2 cellular contexts compared by ENCODE assay signal in the genomic region with DNA sequence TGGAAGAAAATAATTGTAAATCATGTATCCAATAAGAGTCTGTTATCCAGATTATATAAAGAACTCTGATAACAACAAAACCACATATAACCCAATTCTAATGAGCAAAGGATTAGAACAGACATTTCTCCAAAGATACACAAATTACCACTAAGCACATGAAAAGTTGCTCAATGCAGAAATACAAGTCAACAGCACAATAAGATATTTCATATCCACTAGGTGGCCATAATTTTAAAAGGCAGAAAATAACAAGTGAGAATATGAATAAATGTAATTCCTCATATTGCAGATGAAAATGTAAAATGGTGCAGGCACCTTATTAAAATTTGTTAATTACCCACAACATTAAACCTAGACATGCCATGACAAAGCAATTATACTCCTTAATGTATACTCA.
TF ChIP-seq lines count a peak whose summit lies in the region.

No MANE protein-coding gene starts in this region.

TF ChIP-seq in SK-N-SH, 30 proteins besides CTCF, POLR2A, EP300 and RAD21 (continued from another document):
- TF ChIP-seq, protein P1, sequence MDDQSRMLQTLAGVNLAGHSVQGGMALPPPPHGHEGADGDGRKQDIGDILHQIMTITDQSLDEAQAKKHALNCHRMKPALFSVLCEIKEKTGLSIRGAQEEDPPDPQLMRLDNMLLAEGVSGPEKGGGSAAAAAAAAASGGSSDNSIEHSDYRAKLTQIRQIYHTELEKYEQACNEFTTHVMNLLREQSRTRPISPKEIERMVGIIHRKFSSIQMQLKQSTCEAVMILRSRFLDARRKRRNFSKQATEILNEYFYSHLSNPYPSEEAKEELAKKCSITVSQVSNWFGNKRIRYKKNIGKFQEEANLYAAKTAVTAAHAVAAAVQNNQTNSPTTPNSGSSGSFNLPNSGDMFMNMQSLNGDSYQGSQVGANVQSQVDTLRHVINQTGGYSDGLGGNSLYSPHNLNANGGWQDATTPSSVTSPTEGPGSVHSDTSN (IDR thresholded peaks at IDR 0.05) = no peak

TF ChIP-seq in SK-N-SH treated with all-trans-retinoic acid at 6 μM for 48 hours, 23 proteins besides CTCF, POLR2A, EP300 and RAD21 (continued from another document):
- TF ChIP-seq, protein P2, sequence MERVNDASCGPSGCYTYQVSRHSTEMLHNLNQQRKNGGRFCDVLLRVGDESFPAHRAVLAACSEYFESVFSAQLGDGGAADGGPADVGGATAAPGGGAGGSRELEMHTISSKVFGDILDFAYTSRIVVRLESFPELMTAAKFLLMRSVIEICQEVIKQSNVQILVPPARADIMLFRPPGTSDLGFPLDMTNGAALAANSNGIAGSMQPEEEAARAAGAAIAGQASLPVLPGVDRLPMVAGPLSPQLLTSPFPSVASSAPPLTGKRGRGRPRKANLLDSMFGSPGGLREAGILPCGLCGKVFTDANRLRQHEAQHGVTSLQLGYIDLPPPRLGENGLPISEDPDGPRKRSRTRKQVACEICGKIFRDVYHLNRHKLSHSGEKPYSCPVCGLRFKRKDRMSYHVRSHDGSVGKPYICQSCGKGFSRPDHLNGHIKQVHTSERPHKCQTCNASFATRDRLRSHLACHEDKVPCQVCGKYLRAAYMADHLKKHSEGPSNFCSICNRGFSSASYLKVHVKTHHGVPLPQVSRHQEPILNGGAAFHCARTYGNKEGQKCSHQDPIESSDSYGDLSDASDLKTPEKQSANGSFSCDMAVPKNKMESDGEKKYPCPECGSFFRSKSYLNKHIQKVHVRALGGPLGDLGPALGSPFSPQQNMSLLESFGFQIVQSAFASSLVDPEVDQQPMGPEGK (CRISPR knock-in tag; IDR thresholded peaks at IDR 0.05; ENCODE audit: borderline replicate concordance) = no peak
- TF ChIP-seq GLIS3 (CRISPR knock-in tag; IDR thresholded peaks at IDR 0.05) = no peak
- TF ChIP-seq, protein P3, sequence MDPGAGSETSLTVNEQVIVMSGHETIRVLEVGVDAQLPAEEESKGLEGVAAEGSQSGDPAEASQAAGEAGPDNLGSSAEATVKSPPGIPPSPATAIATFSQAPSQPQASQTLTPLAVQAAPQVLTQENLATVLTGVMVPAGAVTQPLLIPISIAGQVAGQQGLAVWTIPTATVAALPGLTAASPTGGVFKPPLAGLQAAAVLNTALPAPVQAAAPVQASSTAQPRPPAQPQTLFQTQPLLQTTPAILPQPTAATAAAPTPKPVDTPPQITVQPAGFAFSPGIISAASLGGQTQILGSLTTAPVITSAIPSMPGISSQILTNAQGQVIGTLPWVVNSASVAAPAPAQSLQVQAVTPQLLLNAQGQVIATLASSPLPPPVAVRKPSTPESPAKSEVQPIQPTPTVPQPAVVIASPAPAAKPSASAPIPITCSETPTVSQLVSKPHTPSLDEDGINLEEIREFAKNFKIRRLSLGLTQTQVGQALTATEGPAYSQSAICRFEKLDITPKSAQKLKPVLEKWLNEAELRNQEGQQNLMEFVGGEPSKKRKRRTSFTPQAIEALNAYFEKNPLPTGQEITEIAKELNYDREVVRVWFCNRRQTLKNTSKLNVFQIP (CRISPR knock-in tag; IDR thresholded peaks at IDR 0.05; ENCODE audit: borderline replicate concordance, low read depth) = no peak
- no peak for TF ChIP-seq ARNTL (CRISPR knock-in tag; IDR thresholded peaks at IDR 0.05; ENCODE audit: borderline replicate concordance, low read depth)
- TF ChIP-seq, protein P4, sequence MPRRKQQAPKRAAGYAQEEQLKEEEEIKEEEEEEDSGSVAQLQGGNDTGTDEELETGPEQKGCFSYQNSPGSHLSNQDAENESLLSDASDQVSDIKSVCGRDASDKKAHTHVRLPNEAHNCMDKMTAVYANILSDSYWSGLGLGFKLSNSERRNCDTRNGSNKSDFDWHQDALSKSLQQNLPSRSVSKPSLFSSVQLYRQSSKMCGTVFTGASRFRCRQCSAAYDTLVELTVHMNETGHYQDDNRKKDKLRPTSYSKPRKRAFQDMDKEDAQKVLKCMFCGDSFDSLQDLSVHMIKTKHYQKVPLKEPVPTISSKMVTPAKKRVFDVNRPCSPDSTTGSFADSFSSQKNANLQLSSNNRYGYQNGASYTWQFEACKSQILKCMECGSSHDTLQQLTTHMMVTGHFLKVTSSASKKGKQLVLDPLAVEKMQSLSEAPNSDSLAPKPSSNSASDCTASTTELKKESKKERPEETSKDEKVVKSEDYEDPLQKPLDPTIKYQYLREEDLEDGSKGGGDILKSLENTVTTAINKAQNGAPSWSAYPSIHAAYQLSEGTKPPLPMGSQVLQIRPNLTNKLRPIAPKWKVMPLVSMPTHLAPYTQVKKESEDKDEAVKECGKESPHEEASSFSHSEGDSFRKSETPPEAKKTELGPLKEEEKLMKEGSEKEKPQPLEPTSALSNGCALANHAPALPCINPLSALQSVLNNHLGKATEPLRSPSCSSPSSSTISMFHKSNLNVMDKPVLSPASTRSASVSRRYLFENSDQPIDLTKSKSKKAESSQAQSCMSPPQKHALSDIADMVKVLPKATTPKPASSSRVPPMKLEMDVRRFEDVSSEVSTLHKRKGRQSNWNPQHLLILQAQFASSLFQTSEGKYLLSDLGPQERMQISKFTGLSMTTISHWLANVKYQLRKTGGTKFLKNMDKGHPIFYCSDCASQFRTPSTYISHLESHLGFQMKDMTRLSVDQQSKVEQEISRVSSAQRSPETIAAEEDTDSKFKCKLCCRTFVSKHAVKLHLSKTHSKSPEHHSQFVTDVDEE (CRISPR knock-in tag; IDR thresholded peaks at IDR 0.05) = no peak
- no peak for TF ChIP-seq RARB (CRISPR knock-in tag; IDR thresholded peaks at IDR 0.05)
- no peak for TF ChIP-seq TOX (CRISPR knock-in tag; IDR thresholded peaks at IDR 0.05; ENCODE audit: borderline replicate concordance)
- TF ChIP-seq ESRRG (CRISPR knock-in tag; IDR thresholded peaks at IDR 0.05) = no peak
- no peak for TF ChIP-seq PPARA (CRISPR knock-in tag; IDR thresholded peaks at IDR 0.05; ENCODE audit: borderline replicate concordance)
- TF ChIP-seq OSR1 (CRISPR knock-in tag; IDR thresholded peaks at IDR 0.05) = no peak
